In the genomic region with DNA sequence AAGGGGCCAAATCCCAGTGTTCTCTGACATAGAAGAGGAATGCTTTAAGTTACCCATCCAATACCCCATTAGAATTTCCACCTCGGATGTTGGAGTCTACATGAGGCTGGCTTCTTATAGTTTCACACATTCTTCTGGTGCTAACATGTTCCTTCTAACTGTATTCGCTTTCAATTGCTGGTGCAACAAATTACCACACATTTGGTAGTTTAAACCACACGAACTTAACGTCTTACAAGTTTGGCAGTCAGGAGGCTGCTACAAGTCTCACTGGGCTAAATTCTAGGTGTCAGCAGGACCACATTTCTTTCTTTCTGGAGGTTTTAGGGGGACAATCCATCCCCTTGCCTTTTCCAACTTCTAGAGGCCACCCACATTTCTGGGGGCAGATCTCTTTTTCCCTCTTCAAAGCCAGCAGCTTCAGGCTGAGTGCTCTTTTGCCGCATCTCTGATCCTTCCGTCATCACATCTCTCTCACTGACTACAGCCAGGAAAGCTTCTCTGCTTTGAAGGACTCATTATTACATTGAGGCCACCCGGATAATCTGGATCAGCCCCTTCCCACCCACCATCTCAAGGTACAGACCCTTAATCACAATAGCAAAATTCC, we compare ENCODE assay signal across 15 cellular contexts. TPM values are rescaled to one million over a fixed set of nuclear protein-coding genes. Genes with fewer than 3 reads are reported as not detected.
"Had no signal": no experiment of that assay in that cellular context is flagged by ENCODE, and none has a peak within 500 bp of the region (broad histone marks: within the 10 kb centered on the region; RNA-seq: fewer than 3 reads in every experiment).

No MANE protein-coding gene starts in this region.

- H3K27me3 Mint-ChIP-seq: activated CD4-positive, alpha-beta memory T cell treated with anti-CD3 and anti-CD28 coated beads for 36 hours; activated CD8-positive, alpha-beta memory T cell treated with anti-CD3 and anti-CD28 coated beads, Interleukin-2, amount 10 ng/mL, durations not matched to agents 7 days and 5 days; activated naive CD4-positive, alpha-beta T cell treated with anti-CD3 and anti-CD28 coated beads, Interleukin-2, amount 10 ng/mL, durations not matched to agents 7 days and 5 days had no signal

- DNase-seq: activated CD4-positive, alpha-beta memory T cell treated with anti-CD3 and anti-CD28 coated beads for 36 hours; activated CD4-positive, alpha-beta T cell treated with anti-CD3 and anti-CD28 coated beads for 36 hours; activated CD8-positive, alpha-beta memory T cell treated with anti-CD3 and anti-CD28 coated beads, Interleukin-2, amount 10 ng/mL, durations not matched to agents 7 days and 5 days; activated naive CD4-positive, alpha-beta T cell treated with anti-CD3 and anti-CD28 coated beads, Interleukin-2, amount 10 ng/mL, durations not matched to agents 7 days and 5 days; activated T-cell treated with anti-CD3 and anti-CD28 coated beads, Interleukin-2, amount 50 U/mL, for 1 hour; dorsolateral prefrontal cortex; endodermal cell; head of caudate nucleus; stimulated activated CD4-positive, alpha-beta T cell treated with anti-CD3 and anti-CD28 coated beads, Interleukin-12 subunit alpha, Interleukin-12 subunit beta, amount 100 ng/mL, for 4 hours; stimulated activated CD4-positive, alpha-beta T cell treated with anti-CD3 and anti-CD28 coated beads, Interleukin-2, amount 100 ng/mL, for 24 hours; WERI-Rb-1 had no signal

- H3K36me3 ChIP-seq: cardiac muscle cell, thoracic aorta, WERI-Rb-1 had no signal

- H3K9me3 Mint-ChIP-seq: activated CD4-positive, alpha-beta memory T cell treated with anti-CD3 and anti-CD28 coated beads for 36 hours; activated naive CD4-positive, alpha-beta T cell treated with anti-CD3 and anti-CD28 coated beads, Interleukin-2, amount 10 ng/mL, durations not matched to agents 7 days and 5 days; activated T-helper 2 cell treated with anti-CD3 and anti-CD28 coated beads, Interferon-gamma antibody, Interleukin-2, Interleukin-4, amounts not matched to agents 10 μg/mL and 5 μg/mL and 100 μg/mL, durations not matched to agents 14 hours and 24 hours and 36 hours; endodermal cell had no signal

- H3K27ac ChIP-seq: cardiac muscle cell, dorsolateral prefrontal cortex, WERI-Rb-1 had no signal

- H3K4me3 Mint-ChIP-seq: activated CD4-positive, alpha-beta memory T cell treated with anti-CD3 and anti-CD28 coated beads for 36 hours; activated CD4-positive, alpha-beta T cell treated with anti-CD3 and anti-CD28 coated beads for 36 hours; activated CD8-positive, alpha-beta memory T cell treated with anti-CD3 and anti-CD28 coated beads, Interleukin-2, amount 10 ng/mL, durations not matched to agents 7 days and 5 days; activated naive CD4-positive, alpha-beta T cell treated with anti-CD3 and anti-CD28 coated beads, Interleukin-2, amount 10 ng/mL, durations not matched to agents 7 days and 5 days; endodermal cell; stimulated activated effector memory CD8-positive, alpha-beta T cell treated with anti-CD3 and anti-CD28 coated beads, Interleukin-12 subunit alpha, Interleukin-12 subunit beta, amount 100 ng/mL, for 72 hours had no signal

- H3K4me3 ChIP-seq: cardiac muscle cell, dorsolateral prefrontal cortex, thoracic aorta had no signal

- H3K9me3 ChIP-seq: thoracic aorta had no signal

- H3K4me1 Mint-ChIP-seq: activated naive CD4-positive, alpha-beta T cell treated with anti-CD3 and anti-CD28 coated beads, Interleukin-2, amount 10 ng/mL, durations not matched to agents 7 days and 5 days had no signal

- H3K27ac Mint-ChIP-seq: activated CD4-positive, alpha-beta memory T cell treated with anti-CD3 and anti-CD28 coated beads for 36 hours; activated CD4-positive, alpha-beta T cell treated with anti-CD3 and anti-CD28 coated beads for 36 hours; activated CD8-positive, alpha-beta memory T cell treated with anti-CD3 and anti-CD28 coated beads, Interleukin-2, amount 10 ng/mL, durations not matched to agents 7 days and 5 days; activated naive CD4-positive, alpha-beta T cell treated with anti-CD3 and anti-CD28 coated beads, Interleukin-2, amount 10 ng/mL, durations not matched to agents 7 days and 5 days; activated T-helper 2 cell treated with anti-CD3 and anti-CD28 coated beads, Interferon-gamma antibody, Interleukin-2, Interleukin-4, amounts not matched to agents 10 μg/mL and 5 μg/mL and 100 μg/mL, durations not matched to agents 14 hours and 24 hours and 36 hours; endodermal cell; stimulated activated effector memory CD8-positive, alpha-beta T cell treated with anti-CD3 and anti-CD28 coated beads, Interleukin-12 subunit alpha, Interleukin-12 subunit beta, amount 100 ng/mL, for 72 hours had no signal

- H3K36me3 Mint-ChIP-seq: activated CD4-positive, alpha-beta memory T cell treated with anti-CD3 and anti-CD28 coated beads for 36 hours; activated CD8-positive, alpha-beta memory T cell treated with anti-CD3 and anti-CD28 coated beads, Interleukin-2, amount 10 ng/mL, durations not matched to agents 7 days and 5 days; activated naive CD4-positive, alpha-beta T cell treated with anti-CD3 and anti-CD28 coated beads, Interleukin-2, amount 10 ng/mL, durations not matched to agents 7 days and 5 days; stimulated activated effector memory CD8-positive, alpha-beta T cell treated with anti-CD3 and anti-CD28 coated beads, Interleukin-12 subunit alpha, Interleukin-12 subunit beta, amount 100 ng/mL, for 72 hours had no signal

- H3K27me3 ChIP-seq: cardiac muscle cell had no signal

RNA-seq across cellular contexts. Expression of a gene that starts 5.1 kb away (rescaled TPM):
- total RNA-seq: activated T-helper 2 cell treated with anti-CD3 and anti-CD28 coated beads, Interferon-gamma antibody, Interleukin-2, Interleukin-4, amounts not matched to agents 10 μg/mL and 5 μg/mL and 100 μg/mL, durations not matched to agents 14 hours and 24 hours and 36 hours had no signal
